ENCODE assay signal across 7 cellular contexts in genomic region chr4:74675673-74676279, GRCh38.
A peak's percentile ranks its signal among the peaks of the same experiment; 100 is the strongest.
DNase-seq lines count a peak whose midpoint lies in the region; ATAC-seq and TF ChIP-seq lines count a peak whose summit lies in the region.

No MANE protein-coding gene starts in this region.

- H3K27ac Mint-ChIP-seq in neural progenitor cell, result no peak overlapping the region

- H3K27ac ChIP-seq in SJCRH30, result no peak overlapping the region
- no peak overlapping the region for H3K27ac ChIP-seq in esophagus muscularis mucosa (replicated peaks in 1 of 4)
- H3K27ac ChIP-seq in neural progenitor cell, result no peak overlapping the region

- intact Hi-C loops in esophagus muscularis mucosa (cut with DNase I), result loop anchor here (2.0 to 5.0 kb wide), 3 partner anchors 117 to 355 kb away; partner anchors contain the start of gene BTC

- peaks cover 12% of the 10 kb centered on the region for H3K9me3 Mint-ChIP-seq in neural progenitor cell

- H3K4me3 ChIP-seq in SJCRH30 (no peak overlapping the region), esophagus muscularis mucosa (no peak overlapping the region), neural progenitor cell (no peak overlapping the region)

- DNase-seq in EH (ENCODE audit: low read depth), result peak; percentile 70
- DNase-seq in SJCRH30, result peak; percentile 45 to 81
- DNase-seq in esophagus muscularis mucosa (ENCODE audit: extremely low spot score), result no peak
- peak; percentile 62 for DNase-seq in neural progenitor cell (ENCODE audit: low spot score)

- TF ChIP-seq EP300 in Ishikawa (IDR thresholded peaks at IDR 0.05; ENCODE audit: borderline replicate concordance), result no peak
- no peak for TF ChIP-seq EP300 in esophagus muscularis mucosa (IDR thresholded peaks at IDR 0.05)

- no peak overlapping the region for H3K9ac ChIP-seq in neural progenitor cell

- H3K27me3 ChIP-seq in SJCRH30, result no peaks in the 10 kb centered on the region
- no peaks in the 10 kb centered on the region for H3K27me3 ChIP-seq in esophagus muscularis mucosa
- no peaks in the 10 kb centered on the region for H3K27me3 ChIP-seq in neural progenitor cell

- no peaks in the 10 kb centered on the region for H3K36me3 ChIP-seq in SJCRH30
- H3K36me3 ChIP-seq in esophagus muscularis mucosa, result no peaks in the 10 kb centered on the region
- no peaks in the 10 kb centered on the region for H3K36me3 ChIP-seq in neural progenitor cell

- peak; percentile 66 for ATAC-seq in GM19452 (IDR thresholded peaks at IDR 0.05; ENCODE audit: unreplicated experiment)
- ATAC-seq in HG03460 (IDR thresholded peaks at IDR 0.05; ENCODE audit: unreplicated experiment), result no peak

- H2AFZ ChIP-seq in neural progenitor cell (replicated peaks), result no peak overlapping the region

- peaks cover 2% of the 10 kb centered on the region for H3K36me3 Mint-ChIP-seq in neural progenitor cell

- H3K4me1 Mint-ChIP-seq in neural progenitor cell, result no peaks in the 10 kb centered on the region

- TF ChIP-seq RAD21 in Ishikawa (IDR thresholded peaks at IDR 0.05; ENCODE audit: low read depth), result peak; percentile 90

- H3K9me3 ChIP-seq in SJCRH30 (replicated peaks) (no peaks in the 10 kb centered on the region), esophagus muscularis mucosa (no peaks in the 10 kb centered on the region), neural progenitor cell (ENCODE audit: low read depth) (no peaks in the 10 kb centered on the region)

- no peaks in the 10 kb centered on the region for H3K79me2 ChIP-seq in neural progenitor cell (ENCODE audit: low read depth)

- H4K20me1 ChIP-seq in neural progenitor cell (ENCODE audit: low read depth), result no peaks in the 10 kb centered on the region

- H3K4me3 Mint-ChIP-seq in neural progenitor cell, result no peak overlapping the region

- H3F3A ChIP-seq in neural progenitor cell (ENCODE audit: low read depth), result no peaks in the 10 kb centered on the region

- no peak for TF ChIP-seq POLR2A in esophagus muscularis mucosa (IDR thresholded peaks at IDR 0.05; ENCODE audit: low read depth)

- no peaks in the 10 kb centered on the region for H3K4me1 ChIP-seq in SJCRH30
- H3K4me1 ChIP-seq in esophagus muscularis mucosa, result peaks cover 0 to 7% (median 0%) of the 10 kb centered on the region in 4 donors
- no peaks in the 10 kb centered on the region for H3K4me1 ChIP-seq in neural progenitor cell

- peak; percentile 72 to 84 (median 76) for TF ChIP-seq CTCF in esophagus muscularis mucosa (IDR thresholded peaks at IDR 0.05)
- TF ChIP-seq CTCF in neural progenitor cell (IDR thresholded peaks at IDR 0.05), result peak; percentile 72

- 7% methylated on average over 5 of the region's 5 CpGs for WGBS in esophagus muscularis mucosa

- no peaks in the 10 kb centered on the region for H3K27me3 Mint-ChIP-seq in neural progenitor cell (ENCODE audit: insufficient read depth, low read depth)

- no peak overlapping the region for H3K4me2 ChIP-seq in neural progenitor cell

TF ChIP-seq in Ishikawa, 13 proteins besides CTCF, POLR2A, EP300 and RAD21:
- TF ChIP-seq TEAD4 (IDR thresholded peaks at IDR 0.05) (no peak), MAX (IDR thresholded peaks at IDR 0.05) (no peak), USF1 (IDR thresholded peaks at IDR 0.05) (no peak), TCF12 (IDR thresholded peaks at IDR 0.05; ENCODE audit: low read depth) (no peak), TAF1 (IDR thresholded peaks at IDR 0.05; ENCODE audit: low read depth) (no peak), FOXM1 (IDR thresholded peaks at IDR 0.05; ENCODE audit: borderline replicate concordance, low read depth) (no peak), EGR1 (IDR thresholded peaks at IDR 0.05) (no peak), CREB1 (IDR thresholded peaks at IDR 0.05; ENCODE audit: low read depth) (no peak), YY1 (IDR thresholded peaks at IDR 0.05; ENCODE audit: low read depth) (no peak), NFIC (IDR thresholded peaks at IDR 0.05) (no peak), ZBTB7A (IDR thresholded peaks at IDR 0.05; ENCODE audit: low read depth) (no peak), CEBPB (IDR thresholded peaks at IDR 0.05) (no peak), REST (IDR thresholded peaks at IDR 0.05; ENCODE audit: low read depth) (no peak)
